ENCODE assay signal across 1 cellular context in the genomic region with DNA sequence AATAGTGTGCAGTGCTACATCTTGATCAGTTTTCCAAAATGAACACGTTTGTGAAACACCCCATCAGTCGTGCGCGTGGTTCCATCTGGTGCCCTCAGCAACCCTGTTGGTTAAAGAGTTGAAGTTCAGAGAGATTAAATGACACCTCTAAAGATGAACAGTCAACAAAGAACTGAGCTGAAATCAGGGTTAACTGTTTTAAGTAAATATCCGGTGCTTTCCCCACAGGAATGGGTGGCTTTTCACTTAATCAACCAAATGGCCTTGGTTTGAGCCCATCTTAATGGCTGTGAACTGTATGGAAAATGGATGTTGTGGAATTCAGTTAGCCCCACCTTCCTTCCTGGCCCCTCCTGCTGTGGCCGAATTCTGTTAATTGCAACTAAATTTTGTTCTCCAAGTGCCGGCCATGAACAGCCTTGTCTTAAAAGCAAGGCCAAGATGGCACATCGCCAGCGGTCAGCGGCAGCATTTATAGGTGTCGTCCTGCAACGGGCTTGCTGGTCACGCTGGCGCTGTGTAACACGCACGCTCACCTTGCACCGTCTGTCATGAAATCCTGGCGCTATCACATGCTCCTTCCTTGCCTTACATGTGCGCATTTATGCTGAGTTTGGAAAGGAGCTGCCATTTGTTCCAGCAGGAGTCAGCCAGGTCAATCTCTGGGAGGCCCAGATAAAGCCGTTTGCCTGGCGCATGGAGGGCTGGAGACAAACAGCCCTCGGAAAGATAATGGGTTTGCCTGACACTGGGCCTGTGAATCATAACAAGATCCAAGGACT.
TF ChIP-seq lines count a peak whose summit lies in the region.

No MANE protein-coding gene starts in this region.

TF ChIP-seq in GM23338, 12 proteins besides CTCF, POLR2A, EP300 and RAD21 (continued from another document):
- TF ChIP-seq, protein P1, sequence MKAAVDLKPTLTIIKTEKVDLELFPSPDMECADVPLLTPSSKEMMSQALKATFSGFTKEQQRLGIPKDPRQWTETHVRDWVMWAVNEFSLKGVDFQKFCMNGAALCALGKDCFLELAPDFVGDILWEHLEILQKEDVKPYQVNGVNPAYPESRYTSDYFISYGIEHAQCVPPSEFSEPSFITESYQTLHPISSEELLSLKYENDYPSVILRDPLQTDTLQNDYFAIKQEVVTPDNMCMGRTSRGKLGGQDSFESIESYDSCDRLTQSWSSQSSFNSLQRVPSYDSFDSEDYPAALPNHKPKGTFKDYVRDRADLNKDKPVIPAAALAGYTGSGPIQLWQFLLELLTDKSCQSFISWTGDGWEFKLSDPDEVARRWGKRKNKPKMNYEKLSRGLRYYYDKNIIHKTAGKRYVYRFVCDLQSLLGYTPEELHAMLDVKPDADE (IDR thresholded peaks at IDR 0.05), result no peak
- TF ChIP-seq CREB1 (CRISPR knock-in tag; IDR thresholded peaks at IDR 0.05; ENCODE audit: low read depth), result no peak
- TF ChIP-seq JUNB (IDR thresholded peaks at IDR 0.05; ENCODE audit: unreplicated experiment), result no peak
- no peak for TF ChIP-seq POLR2AphosphoS5 (IDR thresholded peaks at IDR 0.05; ENCODE audit: low read depth)
- no peak for TF ChIP-seq ZNF331 (CRISPR knock-in tag; IDR thresholded peaks at IDR 0.05; ENCODE audit: low read depth)
- TF ChIP-seq EZH2phosphoT487 (IDR thresholded peaks at IDR 0.05; ENCODE audit: unreplicated experiment), result no peak
- TF ChIP-seq, protein P2, sequence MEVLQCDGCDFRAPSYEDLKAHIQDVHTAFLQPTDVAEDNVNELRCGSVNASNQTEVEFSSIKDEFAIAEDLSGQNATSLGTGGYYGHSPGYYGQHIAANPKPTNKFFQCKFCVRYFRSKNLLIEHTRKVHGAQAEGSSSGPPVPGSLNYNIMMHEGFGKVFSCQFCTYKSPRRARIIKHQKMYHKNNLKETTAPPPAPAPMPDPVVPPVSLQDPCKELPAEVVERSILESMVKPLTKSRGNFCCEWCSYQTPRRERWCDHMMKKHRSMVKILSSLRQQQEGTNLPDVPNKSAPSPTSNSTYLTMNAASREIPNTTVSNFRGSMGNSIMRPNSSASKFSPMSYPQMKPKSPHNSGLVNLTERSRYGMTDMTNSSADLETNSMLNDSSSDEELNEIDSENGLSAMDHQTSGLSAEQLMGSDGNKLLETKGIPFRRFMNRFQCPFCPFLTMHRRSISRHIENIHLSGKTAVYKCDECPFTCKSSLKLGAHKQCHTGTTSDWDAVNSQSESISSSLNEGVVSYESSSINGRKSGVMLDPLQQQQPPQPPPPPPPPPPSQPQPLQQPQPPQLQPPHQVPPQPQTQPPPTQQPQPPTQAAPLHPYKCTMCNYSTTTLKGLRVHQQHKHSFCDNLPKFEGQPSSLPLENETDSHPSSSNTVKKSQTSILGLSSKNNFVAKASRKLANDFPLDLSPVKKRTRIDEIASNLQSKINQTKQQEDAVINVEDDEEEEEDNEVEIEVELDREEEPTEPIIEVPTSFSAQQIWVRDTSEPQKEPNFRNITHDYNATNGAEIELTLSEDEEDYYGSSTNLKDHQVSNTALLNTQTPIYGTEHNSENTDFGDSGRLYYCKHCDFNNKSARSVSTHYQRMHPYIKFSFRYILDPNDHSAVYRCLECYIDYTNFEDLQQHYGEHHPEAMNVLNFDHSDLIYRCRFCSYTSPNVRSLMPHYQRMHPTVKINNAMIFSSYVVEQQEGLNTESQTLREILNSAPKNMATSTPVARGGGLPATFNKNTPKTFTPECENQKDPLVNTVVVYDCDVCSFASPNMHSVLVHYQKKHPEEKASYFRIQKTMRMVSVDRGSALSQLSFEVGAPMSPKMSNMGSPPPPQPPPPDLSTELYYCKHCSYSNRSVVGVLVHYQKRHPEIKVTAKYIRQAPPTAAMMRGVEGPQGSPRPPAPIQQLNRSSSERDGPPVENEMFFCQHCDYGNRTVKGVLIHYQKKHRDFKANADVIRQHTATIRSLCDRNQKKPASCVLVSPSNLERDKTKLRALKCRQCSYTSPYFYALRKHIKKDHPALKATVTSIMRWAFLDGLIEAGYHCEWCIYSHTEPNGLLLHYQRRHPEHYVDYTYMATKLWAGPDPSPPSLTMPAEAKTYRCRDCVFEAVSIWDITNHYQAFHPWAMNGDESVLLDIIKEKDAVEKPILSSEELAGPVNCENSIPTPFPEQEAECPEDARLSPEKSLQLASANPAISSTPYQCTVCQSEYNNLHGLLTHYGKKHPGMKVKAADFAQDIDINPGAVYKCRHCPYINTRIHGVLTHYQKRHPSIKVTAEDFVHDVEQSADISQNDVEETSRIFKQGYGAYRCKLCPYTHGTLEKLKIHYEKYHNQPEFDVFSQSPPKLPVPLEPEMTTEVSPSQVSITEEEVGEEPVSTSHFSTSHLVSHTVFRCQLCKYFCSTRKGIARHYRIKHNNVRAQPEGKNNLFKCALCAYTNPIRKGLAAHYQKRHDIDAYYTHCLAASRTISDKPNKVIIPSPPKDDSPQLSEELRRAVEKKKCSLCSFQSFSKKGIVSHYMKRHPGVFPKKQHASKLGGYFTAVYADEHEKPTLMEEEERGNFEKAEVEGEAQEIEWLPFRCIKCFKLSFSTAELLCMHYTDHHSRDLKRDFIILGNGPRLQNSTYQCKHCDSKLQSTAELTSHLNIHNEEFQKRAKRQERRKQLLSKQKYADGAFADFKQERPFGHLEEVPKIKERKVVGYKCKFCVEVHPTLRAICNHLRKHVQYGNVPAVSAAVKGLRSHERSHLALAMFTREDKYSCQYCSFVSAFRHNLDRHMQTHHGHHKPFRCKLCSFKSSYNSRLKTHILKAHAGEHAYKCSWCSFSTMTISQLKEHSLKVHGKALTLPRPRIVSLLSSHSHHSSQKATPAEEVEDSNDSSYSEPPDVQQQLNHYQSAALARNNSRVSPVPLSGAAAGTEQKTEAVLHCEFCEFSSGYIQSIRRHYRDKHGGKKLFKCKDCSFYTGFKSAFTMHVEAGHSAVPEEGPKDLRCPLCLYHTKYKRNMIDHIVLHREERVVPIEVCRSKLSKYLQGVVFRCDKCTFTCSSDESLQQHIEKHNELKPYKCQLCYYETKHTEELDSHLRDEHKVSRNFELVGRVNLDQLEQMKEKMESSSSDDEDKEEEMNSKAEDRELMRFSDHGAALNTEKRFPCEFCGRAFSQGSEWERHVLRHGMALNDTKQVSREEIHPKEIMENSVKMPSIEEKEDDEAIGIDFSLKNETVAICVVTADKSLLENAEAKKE (CRISPR knock-in tag; IDR thresholded peaks at IDR 0.05), result no peak
- TF ChIP-seq STAT1 (IDR thresholded peaks at IDR 0.05; ENCODE audit: unreplicated experiment), result no peak
